1 cellular context compared by ENCODE assay signal in genomic region chr6:32933661-32934085, GRCh38.
A peak's percentile ranks its signal among the peaks of the same experiment; 100 is the strongest.
TF ChIP-seq lines count a peak whose summit lies in the region.

No MANE protein-coding gene starts in this region.

TF ChIP-seq in GM12878, 131 proteins besides CTCF, POLR2A, EP300 and RAD21 (continued from another document and continues in another):
- TF ChIP-seq E4F1 (IDR thresholded peaks at IDR 0.05; ENCODE audit: borderline replicate concordance, partially characterized antibody) (no peak), USF2 (IDR thresholded peaks at IDR 0.05; ENCODE audit: borderline replicate concordance, low read depth, low read length) (no peak), IKZF2 (IDR thresholded peaks at IDR 0.05) (peak; percentile 45 to 55; a peak in 3 of 4 replicates), RUNX3 (IDR thresholded peaks at IDR 0.05; ENCODE audit: low read length) (peak; percentile 79), ATF3 (IDR thresholded peaks at IDR 0.05; ENCODE audit: borderline replicate concordance, extremely low read depth, low read depth, low read length) (peak; percentile 5; the same call in 1 of the 2 replicates), GATAD2B (conservative IDR thresholded peaks at IDR 0.05; ENCODE audit: low read depth) (no peak), SRF (IDR thresholded peaks at IDR 0.05; ENCODE audit: low read depth in 2 of 2, low read length in 2 of 2) (0 out of 4 replicates have a peak, but pooled peaks of 1 of the 2 experiments have one; percentile 19), FOXM1 (IDR thresholded peaks at IDR 0.05; ENCODE audit: low read depth, low read length) (0 out of 2 replicates have a peak, but pooled peaks have one; percentile 27), PBX3 (IDR thresholded peaks at IDR 0.05; ENCODE audit: insufficient replicate concordance, low read depth, low read length) (no peak), ZBED1 (IDR thresholded peaks at IDR 0.05; ENCODE audit: borderline replicate concordance) (peak; percentile 66; the same call in 1 of the 2 replicates), ZBTB40 (IDR thresholded peaks at IDR 0.05; ENCODE audit: borderline replicate concordance) (no peak), ATF2 (IDR thresholded peaks at IDR 0.05; ENCODE audit: low read length) (peak; percentile 22; the same call in 1 of the 2 replicates), SREBF2 (IDR thresholded peaks at IDR 0.05; ENCODE audit: low read length) (no peak), IKZF1 (conservative IDR thresholded peaks at IDR 0.05) (peak; percentile 45), CBX3 (IDR thresholded peaks at IDR 0.05; ENCODE audit: borderline replicate concordance, low read depth) (no peak), BCL3 (IDR thresholded peaks at IDR 0.05; ENCODE audit: borderline replicate concordance, insufficient read depth, low read depth, low read length, poor library complexity, severe bottlenecking) (no peak), ZNF384 (IDR thresholded peaks at IDR 0.05; ENCODE audit: borderline replicate concordance, low read depth, low read length) (no peak), NRF1 (conservative IDR thresholded peaks at IDR 0.05; ENCODE audit: low read depth, low read length) (no peak), CEBPZ (IDR thresholded peaks at IDR 0.05; ENCODE audit: low read depth, low read length) (no peak), ESRRA (IDR thresholded peaks at IDR 0.05; ENCODE audit: low read length) (no peak), MYC (IDR thresholded peaks at IDR 0.05; ENCODE audit: insufficient read depth, insufficient read length, insufficient replicate concordance, low read length, severe bottlenecking) (no peak), PKNOX1 (IDR thresholded peaks at IDR 0.05) (no peak), REST (IDR thresholded peaks at IDR 0.05; ENCODE audit: low read depth, low read length) (no peak), YY1 (IDR thresholded peaks at IDR 0.05; ENCODE audit: low read depth, low read length) (peak; percentile 76), ZNF274 (IDR thresholded peaks at IDR 0.05; ENCODE audit: insufficient read depth, insufficient read length) (no peak), KAT2A (conservative IDR thresholded peaks at IDR 0.05; ENCODE audit: control insufficient read depth, low read depth, low read length) (no peak), RELB (IDR thresholded peaks at IDR 0.05; ENCODE audit: low read depth) (no peak), NR2C1 (IDR thresholded peaks at IDR 0.05) (no peak), EGR1 (IDR thresholded peaks at IDR 0.05; ENCODE audit: borderline replicate concordance in 1 of 2, low read depth in 2 of 2, low read length in 2 of 2) (0 out of 3 replicates have a peak, but pooled peaks of 1 of the 2 experiments have one; percentile 28), SMAD1 (IDR thresholded peaks at IDR 0.05; ENCODE audit: low read depth, partially characterized antibody) (no peak), SMC3 (IDR thresholded peaks at IDR 0.05; ENCODE audit: borderline replicate concordance, low read length) (peak; percentile 94), IRF4 (IDR thresholded peaks at IDR 0.05; ENCODE audit: low read depth, low read length) (0 out of 2 replicates have a peak, but pooled peaks have one; percentile 36)
